8 cellular contexts compared by ENCODE assay signal in genomic region chr6:136582702-136583471, GRCh38. TPM values are rescaled to one million over a fixed set of nuclear protein-coding genes. Genes with fewer than 3 reads are reported as not detected.
DNase-seq lines count a peak whose midpoint lies in the region; ATAC-seq and TF ChIP-seq lines count a peak whose summit lies in the region.

No MANE protein-coding gene starts in this region.

- no peak overlapping the region for H3K18ac ChIP-seq in mesendoderm (ENCODE audit: low read length)

- H4K8ac ChIP-seq in mesendoderm (ENCODE audit: low read depth, low read length): no peak overlapping the region

- no peak overlapping the region for H3K23ac ChIP-seq in mesendoderm (ENCODE audit: low read length)

- no peaks in the 10 kb centered on the region for H3F3A ChIP-seq in SU-DHL-6 (ENCODE audit: insufficient read depth)

- no peak overlapping the region for H2AK5ac ChIP-seq in mesendoderm (ENCODE audit: low read length)

- no peaks in the 10 kb centered on the region for H3K4me1 Mint-ChIP-seq in progenitor cell of endocrine pancreas (ENCODE audit: low read depth)

- H3K9ac ChIP-seq in SU-DHL-6 (ENCODE audit: low read length): no peak overlapping the region
- no peak overlapping the region for H3K9ac ChIP-seq in mesendoderm (ENCODE audit: low read length)

- H3K27me3 Mint-ChIP-seq in progenitor cell of endocrine pancreas: peaks cover 3% of the 10 kb centered on the region

- no peak overlapping the region for H2AFZ ChIP-seq in SU-DHL-6 (ENCODE audit: low read depth, low read length, severe bottlenecking)

- TF ChIP-seq CTCF in HEK293 (tag by site-specific recombination; IDR thresholded peaks at IDR 0.05) (no peak), SU-DHL-6 (IDR thresholded peaks at IDR 0.05; ENCODE audit: insufficient read depth, low read length, poor library complexity, severe bottlenecking) (peak; percentile 37), progenitor cell of endocrine pancreas (IDR thresholded peaks at IDR 0.05; ENCODE audit: unreplicated experiment) (peak; percentile 63)

- no peak overlapping the region for H3K56ac ChIP-seq in mesendoderm (ENCODE audit: low read length)

- no peaks in the 10 kb centered on the region for H3K36me3 Mint-ChIP-seq in progenitor cell of endocrine pancreas (ENCODE audit: insufficient read depth)

- H3K9me3 ChIP-seq in HEK293 (ENCODE audit: control insufficient read depth, insufficient read depth, low read depth, low read length): no peaks in the 10 kb centered on the region
- H3K9me3 ChIP-seq in SU-DHL-6 (ENCODE audit: insufficient read depth, low read length): no peaks in the 10 kb centered on the region
- H3K9me3 ChIP-seq in MG63: no peaks in the 10 kb centered on the region

- H3K4me3 ChIP-seq in HEK293 (ENCODE audit: low read depth, low read length) (no peak overlapping the region), SU-DHL-6 (ENCODE audit: insufficient read depth, low read length, poor library complexity, severe bottlenecking) (no peak overlapping the region), MG63 (no peak overlapping the region), mesendoderm (ENCODE audit: low read length) (no peak overlapping the region)

- H3K4ac ChIP-seq in mesendoderm (ENCODE audit: low read depth, low read length): no peak overlapping the region

- no peak overlapping the region for H2BK120ac ChIP-seq in mesendoderm (ENCODE audit: low read depth, low read length)

- H3K27ac ChIP-seq in HEK293 (ENCODE audit: extremely low read depth, low read depth, low read length) (no peak overlapping the region), SU-DHL-6 (ENCODE audit: low read depth, low read length) (no peak overlapping the region), mesendoderm (ENCODE audit: low read depth, low read length) (no peak overlapping the region)

- POLR2A ChIA-PET in HEK293 (lab: Yijun Ruan, JAX): no interaction called here

- H3K9me3 Mint-ChIP-seq in progenitor cell of endocrine pancreas (ENCODE audit: low read depth): no peaks in the 10 kb centered on the region

- H3K9me2 ChIP-seq in SU-DHL-6 (replicated peaks; ENCODE audit: insufficient read depth, low read length): no peaks in the 10 kb centered on the region

- H3K4me3 Mint-ChIP-seq in progenitor cell of endocrine pancreas (ENCODE audit: low read depth): no peak overlapping the region

- WGBS in mesendoderm (ENCODE audit: extremely low coverage, insufficient coverage, low lambda C conversion rate): no CpG with 5 or more reads among the region's 3 CpGs

- DNase-seq in AG20443 (ENCODE audit: low spot score): peak; percentile 65
- peak; percentile 84 for DNase-seq in fibroblast of the conjunctiva (ENCODE audit: low read depth)
- DNase-seq in progenitor cell of endocrine pancreas (ENCODE audit: low spot score, unreplicated experiment): no peak
- DNase-seq in MG63: no peak
- no peak for DNase-seq in mesendoderm

- H4K5ac ChIP-seq in mesendoderm (ENCODE audit: low read length): no peak overlapping the region

- H3K4me1 ChIP-seq in HEK293 (ENCODE audit: control insufficient read depth, insufficient read depth, low read length): no peaks in the 10 kb centered on the region
- H3K4me1 ChIP-seq in mesendoderm (ENCODE audit: control insufficient read depth, low read depth, low read length): no peaks in the 10 kb centered on the region

- CTCF ChIA-PET in HEK293 (lab: Yijun Ruan, JAX): interaction anchor here (0.6 to 2.7 kb wide), 10 partner anchors 12 to 925 kb away, joined by 3 to 17 read pairs (median 4); partner anchors contain the start of gene MAP3K5

- no peak overlapping the region for H2BK15ac ChIP-seq in mesendoderm (replicated peaks; ENCODE audit: low read depth)

- no peak for ATAC-seq in GM18517 (IDR thresholded peaks at IDR 0.05; ENCODE audit: unreplicated experiment)

- H3K27me3 ChIP-seq in SU-DHL-6 (ENCODE audit: low read length) (no peaks in the 10 kb centered on the region), MG63 (no peaks in the 10 kb centered on the region), mesendoderm (ENCODE audit: insufficient read depth, low read length, poor library complexity) (no peaks in the 10 kb centered on the region)

- no peak overlapping the region for H2BK5ac ChIP-seq in mesendoderm (ENCODE audit: low read length)

- H3K36me3 ChIP-seq in HEK293 (ENCODE audit: control insufficient read depth in 2 of 2, insufficient read depth in 1 of 2, low read length in 2 of 2) (peaks cover 0 to 27% of the 10 kb centered on the region in 2 experiments; a peak in 2 of 3 replicates), SU-DHL-6 (ENCODE audit: low read length) (no peaks in the 10 kb centered on the region), MG63 (peaks cover 4% of the 10 kb centered on the region; the same call in 1 of the 2 replicates), mesendoderm (ENCODE audit: control insufficient read depth, insufficient read depth, low read length) (no peaks in the 10 kb centered on the region)

- H4K20me1 ChIP-seq in SU-DHL-6 (ENCODE audit: low read depth, low read length): no peaks in the 10 kb centered on the region

- no peaks in the 10 kb centered on the region for H3K79me1 ChIP-seq in mesendoderm (ENCODE audit: low read length)

- H3K79me2 ChIP-seq in SU-DHL-6 (ENCODE audit: insufficient read depth, low read length): no peaks in the 10 kb centered on the region
- no peaks in the 10 kb centered on the region for H3K79me2 ChIP-seq in mesendoderm (ENCODE audit: control insufficient read depth, insufficient read depth, low read length)

- H3K4me2 ChIP-seq in SU-DHL-6 (ENCODE audit: low read depth, low read length, poor library complexity, severe bottlenecking): no peak overlapping the region
- H3K4me2 ChIP-seq in mesendoderm (ENCODE audit: low read length): no peak overlapping the region

- H3K27ac Mint-ChIP-seq in progenitor cell of endocrine pancreas: no peak overlapping the region

TF ChIP-seq in HEK293, 187 proteins besides CTCF, POLR2A, EP300 and RAD21:
- no peak for TF ChIP-seq PRDM10 (tag by site-specific recombination; IDR thresholded peaks at IDR 0.05)
- peak; percentile 61 for TF ChIP-seq ZNF654 (tag by site-specific recombination; IDR thresholded peaks at IDR 0.05; ENCODE audit: low read depth)
- no peak for TF ChIP-seq ZNF266 (tag by site-specific recombination; IDR thresholded peaks at IDR 0.05; ENCODE audit: low read depth)
- TF ChIP-seq ZNF629 (tag by site-specific recombination; IDR thresholded peaks at IDR 0.05): peak; percentile 52
- no peak for TF ChIP-seq GLI2 (tag by site-specific recombination; IDR thresholded peaks at IDR 0.05; ENCODE audit: borderline replicate concordance, low read depth)
- no peak for TF ChIP-seq ZNF670 (tag by site-specific recombination; IDR thresholded peaks at IDR 0.05; ENCODE audit: low read depth)
- TF ChIP-seq EGR2 (tag by site-specific recombination; IDR thresholded peaks at IDR 0.05; ENCODE audit: low read depth): no peak
- TF ChIP-seq ZNF660 (tag by site-specific recombination; IDR thresholded peaks at IDR 0.05): 0 out of 2 replicates have a peak, but pooled peaks have one; percentile 50

RNA-seq across cellular contexts. Expression of gene MAP7, which starts 32.7 kb away (rescaled TPM):
- total RNA-seq in progenitor cell of endocrine pancreas: 90.3 and 101 TPM in 2 replicates
- total RNA-seq in MG63 (2014; rRNA removed; shearing (Covaris generic); ENCODE audit: low replicate concordance): not detected in 2 replicates
- 33.0 TPM for polyA plus RNA-seq in mesendoderm (2013, experiment 1 of 2)
- polyA plus RNA-seq in mesendoderm (2013, experiment 2 of 2): 32.5 TPM

Comparison
In these comparisons a context has a peak if more than half of its experiments do, and no peak if none do; other contexts are left out.
1. DNase-seq: peak in AG20443 (single experiment) and fibroblast of the conjunctiva (single experiment); none in progenitor cell of endocrine pancreas (single experiment), MG63 (single experiment) and mesendoderm (single experiment).
2. RNA of gene MAP7, which starts 32.7 kb away (total RNA-seq): 90.3 to 101 TPM in progenitor cell of endocrine pancreas; not detected in MG63; every median in the first group is over 10 times any median in the second.